In the genomic region with DNA sequence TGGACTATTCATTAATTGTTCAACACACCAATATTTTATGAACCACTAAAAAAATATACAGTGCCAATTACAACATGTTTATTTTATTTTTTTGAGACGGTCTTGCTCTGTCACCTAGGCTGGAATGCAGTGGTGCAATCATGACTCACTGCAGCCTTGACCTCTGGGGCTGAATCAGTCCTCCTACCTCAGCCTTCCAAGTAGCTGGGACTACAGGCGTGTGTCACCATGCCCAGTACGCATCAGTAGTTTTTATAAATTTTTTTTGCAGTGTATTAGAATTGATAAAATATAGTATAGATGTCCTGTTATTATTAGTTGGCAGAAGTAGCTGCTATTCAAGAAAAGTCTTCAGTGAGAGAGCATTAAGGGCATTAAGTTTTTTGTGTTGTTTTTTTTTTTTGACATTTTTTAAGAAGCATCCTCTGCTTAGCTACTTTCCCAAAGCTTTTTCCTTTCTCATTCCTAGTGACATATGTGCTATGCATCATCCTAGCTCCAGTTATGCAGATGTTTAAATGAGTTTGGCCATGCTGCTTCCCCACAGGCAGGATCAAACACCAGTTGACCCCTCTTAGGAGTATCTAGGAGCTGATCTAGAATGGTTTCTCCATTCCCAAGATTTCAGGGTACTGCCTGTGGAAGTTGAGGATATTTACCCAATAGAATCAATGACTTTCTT, we compare ENCODE assay signal across 8 cellular contexts. TPM values are rescaled to one million over a fixed set of nuclear protein-coding genes. Genes with fewer than 3 reads are reported as not detected.
DNase-seq lines count a peak whose midpoint lies in the region; ATAC-seq, FAIRE-seq and TF ChIP-seq lines count a peak whose summit lies in the region.
"Not testable (repeated sequence)": the region's sequence is repeated elsewhere in the genome, so short reads cannot be mapped to it uniquely, and the experiment has no call there.

No MANE protein-coding gene starts in this region.

- 12% methylated on average over 3 of the region's 3 CpGs for WGBS in A549 (ENCODE audit: missing lambda C conversion rate)
- 18% methylated on average over 3 of the region's 3 CpGs for WGBS in HepG2 (ENCODE audit: low lambda C conversion rate)

- FAIRE-seq in A549 (lab: Jason Lieb, UNC); HepG2 (lab: Jason Lieb, UNC): not testable (repeated sequence)

- not testable (repeated sequence) for H2AFZ ChIP-seq in HepG2 (ENCODE audit: low read length)

- intact Hi-C loops in HepG2 (cut with micrococcal nuclease; ENCODE audit: unreplicated experiment): not testable (repeated sequence)

- in situ Hi-C loops in brain microvascular endothelial cell (cut with HindIII; ENCODE audit: low pct_ligation_motif_present, low sequenced_read_pairs); HepG2 (cut with HindIII; ENCODE audit: extremely low pct_ligation_motif_present, low pct_unique_long_range_greater_than_20kb): not testable (repeated sequence)

- not testable (repeated sequence) for BruUV-seq in HepG2 (replicated peaks; lab: Mats Ljungman, UMichigan)

- peak in 1 of 2 experiments; percentile 39; a peak in 1 of 5 replicates for TF ChIP-seq EP300 in A549 (IDR thresholded peaks at IDR 0.05)
- peak in 1 of 2 experiments; percentile 74; a peak in 2 of 4 replicates for TF ChIP-seq EP300 in HepG2 (IDR thresholded peaks at IDR 0.05; ENCODE audit: low read depth in 2 of 2, low read length in 2 of 2)
- peak; percentile 64; the same call in 1 of the 2 replicates for TF ChIP-seq EP300 in HepG2 (CRISPR knock-in tag; IDR thresholded peaks at IDR 0.05; ENCODE audit: borderline replicate concordance)

- POLR2A ChIA-PET in A549 (lab: Yijun Ruan, JAX): interaction anchor here (0.6 to 1.0 kb wide), 2 partner anchors 35 to 179 kb away, joined by 3 read pairs; no protein-coding TSS in a partner anchor
- POLR2A ChIA-PET in HepG2 (lab: Yijun Ruan, JAX): interaction anchor here (0.9 kb wide), 2 partner anchors 35 to 262 kb away, joined by 3 to 7 read pairs; partner anchors contain the start of gene IDNK

- H3K9ac ChIP-seq in HepG2 (ENCODE audit: insufficient read depth, low read depth, low read length): not testable (repeated sequence)

- not testable (repeated sequence) for H3K36me3 ChIP-seq in SJSA1; brain microvascular endothelial cell (replicated peaks); HepG2 (replicated peaks in 1 of 2; ENCODE audit: control insufficient read depth in 1 of 2, insufficient read depth in 2 of 2, low read length in 2 of 2)

- H4K20me1 ChIP-seq in HepG2 (ENCODE audit: insufficient read depth, low read length): not testable (repeated sequence)

- H3K27me3 ChIP-seq in SJSA1 (replicated peaks); brain microvascular endothelial cell (replicated peaks); HepG2 (ENCODE audit: control insufficient read depth in 1 of 2, insufficient read depth in 2 of 2, low read length in 2 of 2): not testable (repeated sequence)

- TF ChIP-seq POLR2A in A549 (IDR thresholded peaks at IDR 0.05; ENCODE audit: low read length); HepG2 (IDR thresholded peaks at IDR 0.05; ENCODE audit: insufficient read depth in 1 of 2, low read depth in 2 of 2, low read length in 2 of 2): not testable (repeated sequence)

- not testable (repeated sequence) for H3K79me2 ChIP-seq in HepG2 (ENCODE audit: insufficient read depth, low read length)

- H3K4me3 ChIP-seq in A549; SJSA1; brain microvascular endothelial cell (ENCODE audit: low read depth, low read length); fibroblast of mammary gland (ENCODE audit: control insufficient read depth, low read depth, low read length); HepG2 (replicated peaks in 1 of 3; ENCODE audit: insufficient read depth in 1 of 3, low read depth in 2 of 3, low read length in 3 of 3): not testable (repeated sequence)

- ATAC-seq in A549: peak; percentile 81 to 91; a peak in 5 of 6 replicates
- ATAC-seq in HepG2: peak; percentile 94

- not testable (repeated sequence) for TF ChIP-seq CTCF in A549 (IDR thresholded peaks at IDR 0.05); brain microvascular endothelial cell (IDR thresholded peaks at IDR 0.05; ENCODE audit: low read depth, low read length, missing control alignments); fibroblast of mammary gland (conservative IDR thresholded peaks at IDR 0.05; ENCODE audit: control insufficient read depth, insufficient read depth, low read depth, low read length); HepG2 (CRISPR knock-in tag; IDR thresholded peaks at IDR 0.05)

- H3K27ac ChIP-seq in A549: peak overlapping the region in 1 of 2 experiments; percentile 70; a peak in 3 of 6 replicates
- H3K27ac ChIP-seq in SJSA1: 0 out of 2 replicates have a peak overlapping the region, but pooled peaks have one; percentile 6
- H3K27ac ChIP-seq in brain microvascular endothelial cell: peak overlapping the region; percentile 54
- not testable (repeated sequence) for H3K27ac ChIP-seq in HepG2 (ENCODE audit: extremely low read length, insufficient read depth, low read length)

- H3K9me3 ChIP-seq in A549; SJSA1 (replicated peaks); HepG2 (ENCODE audit: low read length): not testable (repeated sequence)

- DNase-seq in A549 (ENCODE audit: low read depth in 1 of 2, low spot score in 1 of 2) (peak in 1 of 2 experiments; percentile 74), ELR (ENCODE audit: low read depth) (peak; percentile 92), LoVo (ENCODE audit: low spot score) (peak; percentile 36), SJSA1 (ENCODE audit: low read depth in 1 of 2, low spot score in 2 of 2) (peak; percentile 60 to 73), brain microvascular endothelial cell (peak; percentile 97), fibroblast of mammary gland (ENCODE audit: low read depth) (peak; percentile 97), HepG2 (ENCODE audit: low spot score) (peak; percentile 73), pulmonary artery endothelial cell (ENCODE audit: low read depth, low spot score) (peak; percentile 26)

- CTCF ChIA-PET in A549 (lab: Yijun Ruan, JAX): interaction anchor here (0.6 kb wide), 1 partner anchor 89 kb away, joined by 3 read pairs; no protein-coding TSS in a partner anchor
- CTCF ChIA-PET in HepG2 (lab: Yijun Ruan, JAX; ENCODE audit: low intra/inter-chr PET ratio, low total read pairs): not testable (repeated sequence)

- H3K4me1 ChIP-seq in A549: peaks cover 16% of the 10 kb centered on the region; the same call in 2 of the 3 replicates
- H3K4me1 ChIP-seq in SJSA1 (replicated peaks); HepG2 (ENCODE audit: insufficient read depth, low read length): not testable (repeated sequence)

- peak overlapping the region; percentile 25 for H3K4me2 ChIP-seq in A549
- H3K4me2 ChIP-seq in HepG2 (ENCODE audit: low read depth, low read length): not testable (repeated sequence)

- not testable (repeated sequence) for TF ChIP-seq RAD21 in A549 (conservative IDR thresholded peaks at IDR 0.05 in 1 of 2, IDR thresholded peaks at IDR 0.05 in 1 of 2); HepG2 (CRISPR knock-in tag; IDR thresholded peaks at IDR 0.05)

TF ChIP-seq in A549, 52 proteins besides CTCF, POLR2A, EP300 and RAD21 (continues in another document):
- TF ChIP-seq GATA3 (IDR thresholded peaks at IDR 0.05; ENCODE audit: borderline replicate concordance) (peak; percentile 59), RARB (CRISPR knock-in tag; IDR thresholded peaks at IDR 0.05) (peak; percentile 68; the same call in 1 of the 2 replicates)

TF ChIP-seq in HepG2, 621 proteins besides CTCF, POLR2A, EP300 and RAD21 (continues in another document):
- peak; percentile 23; the same call in 1 of the 2 replicates for TF ChIP-seq HDAC2 (CRISPR knock-in tag; IDR thresholded peaks at IDR 0.05)

RNA-seq across cellular contexts. Expression of gene KIF27, which starts 35.5 kb away (rescaled TPM):
- polyA plus RNA-seq in A549 (2011; rRNA removed) (4.1 and 6.0 TPM in 2 replicates), A549 (2017; fragmentation: RNase III; extraction: RNeasy Plus Mini Kit Qiagen cat#74134 plus additional on column Dnase treatment) (2.0 to 2.4 TPM (median 2.2 TPM) in 3 replicates), HepG2 (2011; rRNA removed) (0.82 and 0.95 TPM in 2 replicates)
- polyA plus RNA-seq in A549 (2012; cell fraction: cytosol; rRNA removed): 0.35 and 0.42 TPM in 2 replicates
- polyA plus RNA-seq in A549 (2012; cell fraction: nucleus; rRNA removed): 0.32 and 0.82 TPM in 2 replicates
- polyA minus RNA-seq in A549 (2011; rRNA and poly(A)+ RNA removed): 2.1 and 4.0 TPM in 2 replicates
- total RNA-seq in SJSA1 (2014; rRNA removed; shearing (Covaris generic)): 0.34 and 1.2 TPM in 2 replicates
- total RNA-seq in HepG2 (2016; rRNA removed; fragmentation: Illumina TruSeq; extraction: Trizol) (4.1 and 4.4 TPM in 2 replicates), pulmonary artery endothelial cell (2.3 and 2.7 TPM in 2 replicates)
- total RNA-seq in HepG2 (2016; cell fraction: cytosol; rRNA removed; fragmentation: Illumina TruSeq; extraction: Trizol; ENCODE audit: low read depth): 4.0 and 4.8 TPM in 2 replicates
- total RNA-seq in HepG2 (2016; cell fraction: insoluble cytoplasmic fraction; rRNA removed; fragmentation: Illumina TruSeq; extraction: Trizol): 3.6 and 4.2 TPM in 2 replicates
- total RNA-seq in HepG2 (2016; cell fraction: membrane; rRNA removed; fragmentation: Illumina TruSeq; extraction: Trizol): 2.8 and 3.7 TPM in 2 replicates
- total RNA-seq in HepG2 (2016; cell fraction: nucleus; rRNA removed; fragmentation: Illumina TruSeq; extraction: Trizol): 7.8 and 8.8 TPM in 2 replicates
- polyA plus RNA-seq in HepG2 (2011; cell fraction: cytosol; rRNA removed): 0.21 and 0.27 TPM in 2 replicates
- polyA plus RNA-seq in HepG2 (2011; cell fraction: nucleus; rRNA removed): 1.5 and 1.6 TPM in 2 replicates
- polyA plus RNA-seq in HepG2 (2012): 2.0 and 2.3 TPM in 2 replicates
- polyA plus RNA-seq in HepG2 (2016; cell fraction: cytosol; fragmentation: Illumina TruSeq; extraction: Trizol; ENCODE audit: low read depth): 0.24 and 0.35 TPM in 2 replicates
- polyA plus RNA-seq in HepG2 (2016; cell fraction: insoluble cytoplasmic fraction; fragmentation: Illumina TruSeq; extraction: Trizol; ENCODE audit: low read depth): 1.5 and 1.6 TPM in 2 replicates
- polyA plus RNA-seq in HepG2 (2016; cell fraction: membrane; fragmentation: Illumina TruSeq; extraction: Trizol; ENCODE audit: low read depth): 0.36 and 0.80 TPM in 2 replicates
- 5.2 and 6.8 TPM in 2 replicates for polyA plus RNA-seq in HepG2 (2016; cell fraction: nucleus; fragmentation: Illumina TruSeq; extraction: Trizol; ENCODE audit: insufficient read depth, low read depth)
- 0.38 and 0.87 TPM in 2 replicates for polyA minus RNA-seq in HepG2 (2011; rRNA and poly(A)+ RNA removed; ENCODE audit: low replicate concordance)
- 1.6 and 2.3 TPM in 2 replicates for polyA minus RNA-seq in HepG2 (2011; cell fraction: cytosol; rRNA and poly(A)+ RNA removed)
- 10.7 and 12.3 TPM in 2 replicates for polyA minus RNA-seq in HepG2 (2011; cell fraction: nucleus; rRNA and poly(A)+ RNA removed)
